9 cellular contexts compared by ENCODE assay signal in the genomic region with DNA sequence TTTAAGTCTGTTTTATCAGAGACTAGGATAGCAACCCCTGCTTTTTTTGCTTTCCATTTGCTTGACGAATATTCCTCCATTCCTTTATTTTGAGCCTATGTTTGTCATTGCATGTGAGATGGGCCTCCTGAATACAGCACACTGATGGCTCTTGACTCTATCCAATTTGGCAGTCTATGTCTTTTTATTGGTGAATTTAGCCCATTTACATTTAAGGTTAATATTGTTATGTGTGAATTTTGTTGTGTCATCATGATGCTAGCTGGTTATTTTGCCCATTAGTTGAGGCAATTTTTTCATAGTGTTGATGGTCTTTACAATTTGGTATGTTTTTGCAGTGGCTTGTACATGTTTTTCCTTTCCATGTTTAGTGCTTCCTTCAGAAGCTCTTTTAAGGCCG. TPM values are rescaled to one million over a fixed set of nuclear protein-coding genes. Genes with fewer than 3 reads are reported as not detected.
"Had no signal": no experiment of that assay in that cellular context is flagged by ENCODE, and none has a peak within 500 bp of the region (broad histone marks: within the 10 kb centered on the region; RNA-seq: fewer than 3 reads in every experiment).

No MANE protein-coding gene starts in this region.

- DNase-seq: GDM1, GF-D8 had no signal

- H3K4me3 ChIP-seq: GM12878 had no signal

- ATAC-seq: GM12878 had no signal

- FAIRE-seq: G401.6, GM12878, GM12891, GM12892, GM18507, GM19239 had no signal

RNA-seq across cellular contexts. Expression of gene PDE4B, which starts 50.7 kb away (rescaled TPM):
- total RNA-seq: G401 had no signal
